In the genomic region with DNA sequence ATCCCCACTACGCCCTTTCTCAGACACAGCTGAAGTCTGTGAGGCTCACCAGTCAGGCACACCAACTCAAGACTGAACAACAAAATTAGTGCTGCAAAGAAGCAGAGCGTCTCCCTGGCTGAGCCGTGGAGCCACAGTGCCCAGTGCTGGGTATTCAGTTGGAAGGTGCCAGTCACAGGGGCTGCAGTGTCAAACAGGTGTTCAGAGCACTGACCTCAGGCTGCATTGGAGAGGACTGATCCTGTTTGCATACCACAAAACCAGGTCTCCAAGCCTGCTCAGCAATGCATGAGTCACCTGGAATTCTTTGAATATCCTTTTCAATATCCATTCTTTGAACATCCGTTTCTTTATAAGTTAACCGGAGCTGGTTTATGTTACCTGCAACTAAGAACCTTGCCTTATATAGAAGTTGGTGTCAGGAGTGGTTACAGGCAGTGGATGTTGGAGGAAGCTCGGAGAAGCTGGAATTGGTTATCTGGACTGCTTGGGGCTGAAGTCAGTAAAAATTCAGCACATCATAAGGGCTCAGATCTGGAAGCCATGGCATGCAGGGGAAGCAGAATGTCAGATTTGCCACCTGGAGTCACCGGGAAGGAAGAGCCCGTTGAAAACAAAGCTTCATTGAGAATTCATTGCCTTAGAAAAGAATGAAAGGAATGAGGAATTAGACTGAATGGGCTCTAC, we compare ENCODE assay signal across 10 cellular contexts. TPM values are rescaled to one million over a fixed set of nuclear protein-coding genes. Genes with fewer than 3 reads are reported as not detected.
DNase-seq lines count a peak whose midpoint lies in the region; ATAC-seq, FAIRE-seq and TF ChIP-seq lines count a peak whose summit lies in the region.
"Had no signal": no experiment of that assay in that cellular context is flagged by ENCODE, and none has a peak within 500 bp of the region (broad histone marks: within the 10 kb centered on the region; RNA-seq: fewer than 3 reads in every experiment).

No MANE protein-coding gene starts in this region.

- H3K4me3 Mint-ChIP-seq in Calu3 (ENCODE audit: low read depth, unreplicated experiment), result peak overlapping the region; percentile 70

- no peak for ATAC-seq in HG02798 (IDR thresholded peaks at IDR 0.05; ENCODE audit: poor library complexity, unreplicated experiment)
- no peak for ATAC-seq in GM21390 (IDR thresholded peaks at IDR 0.05; ENCODE audit: unreplicated experiment)

- CTCF ChIA-PET in Calu3 (lab: Charles Lee), result interaction anchor here (0.6 to 2.1 kb wide), 12 partner anchors 9 to 1702 kb away, joined by 3 to 10 read pairs (median 4); no protein-coding TSS in a partner anchor

- H3K36me3 ChIP-seq in bronchial epithelial cell (ENCODE audit: control insufficient read depth, insufficient read depth, low read length), result no peaks in the 10 kb centered on the region

- no peaks in the 10 kb centered on the region for H3K27me3 Mint-ChIP-seq in Calu3 (ENCODE audit: unreplicated experiment)

- H3K36me3 Mint-ChIP-seq in Calu3 (ENCODE audit: insufficient read depth, unreplicated experiment), result peaks cover 19% of the 10 kb centered on the region

- peaks cover 27% of the 10 kb centered on the region for H3K4me1 Mint-ChIP-seq in Calu3 (ENCODE audit: low read depth, unreplicated experiment)

- TF ChIP-seq CTCF in Calu3 (IDR thresholded peaks at IDR 0.05; ENCODE audit: unreplicated experiment), result no peak
- no peak for TF ChIP-seq CTCF in bronchial epithelial cell (IDR thresholded peaks at IDR 0.05; ENCODE audit: insufficient read depth, low read length, severe bottlenecking)

- H3K27ac Mint-ChIP-seq in Calu3 (ENCODE audit: unreplicated experiment), result peak overlapping the region; percentile 83
- H3K27ac Mint-ChIP-seq: activated T-helper 2 cell treated with anti-CD3 and anti-CD28 coated beads, Interferon-gamma antibody, Interleukin-2, Interleukin-4, amounts not matched to agents 10 μg/mL and 5 μg/mL and 100 μg/mL, durations not matched to agents 14 hours and 24 hours and 36 hours had no signal

- no peaks in the 10 kb centered on the region for H3K27me3 ChIP-seq in bronchial epithelial cell (ENCODE audit: control insufficient read depth, insufficient read depth, low read length)

- DNase-seq in Calu3, result peak; percentile 76
- peak; percentile 77 for DNase-seq in HT1080 (ENCODE audit: low read depth)
- peak; percentile 93 for DNase-seq in bronchial epithelial cell (ENCODE audit: low read depth)
- DNase-seq in mesenteric fat pad (ENCODE audit: low spot score), result peak; percentile 8
- DNase-seq in NCI-H446 (lab: John Stamatoyannopoulos, UW), result no peak
- no peak for DNase-seq in SHP77 treated with DMSO at 0.1 percent for 48 hours (lab: John Stamatoyannopoulos, UW)
- DNase-seq: NCI-H2107 had no signal

- intact Hi-C loops in Calu3 (cut with micrococcal nuclease; ENCODE audit: unreplicated experiment), result loop anchor here (5.0 kb wide), 1 partner anchor 37 kb away; no protein-coding TSS in a partner anchor

- no peaks in the 10 kb centered on the region for H3K9me3 Mint-ChIP-seq in Calu3 (ENCODE audit: low read depth, unreplicated experiment)
- H3K9me3 Mint-ChIP-seq: activated T-helper 2 cell treated with anti-CD3 and anti-CD28 coated beads, Interferon-gamma antibody, Interleukin-2, Interleukin-4, amounts not matched to agents 10 μg/mL and 5 μg/mL and 100 μg/mL, durations not matched to agents 14 hours and 24 hours and 36 hours had no signal

- H3K4me3 ChIP-seq in bronchial epithelial cell (ENCODE audit: low read depth, low read length), result no peak overlapping the region

- FAIRE-seq in bronchial epithelial cell (lab: Jason Lieb, UNC), result peak; percentile 28

- BruUV-seq in Calu3 (replicated peaks; lab: Mats Ljungman, UMichigan), result no TSS peak

RNA-seq across cellular contexts. Expression of a gene that starts 30.3 kb away (rescaled TPM):
- total RNA-seq in Calu3 (2022) (12.1 and 25.9 TPM in 2 replicates), bronchial epithelial cell (1.1 and 5.6 TPM in 2 replicates), mesenteric fat pad (38.0 TPM)
- 0.06 TPM in 1 of 2 replicates, not detected in the other for total RNA-seq in HT1080 (2014; rRNA removed; shearing (Covaris generic))
- 0.34 and 0.44 TPM in 2 replicates for polyA plus RNA-seq in HT1080 (2015; cell fraction: cytosol; rRNA removed)
- polyA plus RNA-seq in HT1080 (2015; cell fraction: nucleus; rRNA removed), result 0.32 and 0.33 TPM in 2 replicates

Comparison
In these comparisons a context has a peak if more than half of its experiments do, and no peak if none do; other contexts are left out.
1. DNase-seq: peak in Calu3 (single experiment), HT1080 (single experiment), bronchial epithelial cell (single experiment) and mesenteric fat pad (single experiment); none in NCI-H446 (0 of 2) and SHP77 treated with DMSO at 0.1 percent for 48 hours (single experiment).